In the genomic region with DNA sequence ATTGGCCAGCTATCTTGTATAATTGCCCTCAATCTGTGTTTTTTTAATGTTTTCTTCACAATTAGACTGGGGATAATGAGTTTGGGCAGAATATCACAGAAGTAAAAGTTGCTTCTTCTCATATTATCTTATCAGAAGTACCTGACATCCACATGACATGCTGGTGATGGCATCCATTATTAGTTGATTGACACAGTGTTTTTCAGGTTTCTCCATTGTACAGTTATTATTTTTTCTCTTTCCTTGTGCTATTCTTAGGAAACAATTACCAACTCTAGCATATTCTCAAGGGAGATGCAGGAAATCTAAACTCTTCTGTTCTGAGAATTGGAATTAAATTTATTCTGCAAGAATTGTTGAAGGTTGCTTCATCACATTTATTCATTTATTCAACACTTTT, we compare ENCODE assay signal across 9 cellular contexts.
"Had no signal": no experiment of that assay in that cellular context is flagged by ENCODE, and none has a peak within 500 bp of the region (broad histone marks: within the 10 kb centered on the region; RNA-seq: fewer than 3 reads in every experiment).

No MANE protein-coding gene starts in this region.

- H3K27ac ChIP-seq: HL-60, KMS-11 had no signal

- FAIRE-seq: HepG2, HTR-8/SVneo, K562 had no signal

- H3K9ac ChIP-seq: KMS-11 had no signal

- H3K27me3 Mint-ChIP-seq: IgD-negative memory B cell had no signal

- H3K4me3 Mint-ChIP-seq: IgD-negative memory B cell had no signal

- H3K27ac Mint-ChIP-seq: IgD-negative memory B cell had no signal

- H3K4me3 ChIP-seq: K562 had no signal

- H3K36me3 Mint-ChIP-seq: IgD-negative memory B cell had no signal

- ATAC-seq: HepG2, K562 had no signal

- DNase-seq: IMR-90, KBM-7, KG1 had no signal

- H3K4me2 ChIP-seq: KMS-11 had no signal

- H3K4me1 Mint-ChIP-seq: IgD-negative memory B cell had no signal
